ENCODE assay signal across 1 cellular context in the genomic region with DNA sequence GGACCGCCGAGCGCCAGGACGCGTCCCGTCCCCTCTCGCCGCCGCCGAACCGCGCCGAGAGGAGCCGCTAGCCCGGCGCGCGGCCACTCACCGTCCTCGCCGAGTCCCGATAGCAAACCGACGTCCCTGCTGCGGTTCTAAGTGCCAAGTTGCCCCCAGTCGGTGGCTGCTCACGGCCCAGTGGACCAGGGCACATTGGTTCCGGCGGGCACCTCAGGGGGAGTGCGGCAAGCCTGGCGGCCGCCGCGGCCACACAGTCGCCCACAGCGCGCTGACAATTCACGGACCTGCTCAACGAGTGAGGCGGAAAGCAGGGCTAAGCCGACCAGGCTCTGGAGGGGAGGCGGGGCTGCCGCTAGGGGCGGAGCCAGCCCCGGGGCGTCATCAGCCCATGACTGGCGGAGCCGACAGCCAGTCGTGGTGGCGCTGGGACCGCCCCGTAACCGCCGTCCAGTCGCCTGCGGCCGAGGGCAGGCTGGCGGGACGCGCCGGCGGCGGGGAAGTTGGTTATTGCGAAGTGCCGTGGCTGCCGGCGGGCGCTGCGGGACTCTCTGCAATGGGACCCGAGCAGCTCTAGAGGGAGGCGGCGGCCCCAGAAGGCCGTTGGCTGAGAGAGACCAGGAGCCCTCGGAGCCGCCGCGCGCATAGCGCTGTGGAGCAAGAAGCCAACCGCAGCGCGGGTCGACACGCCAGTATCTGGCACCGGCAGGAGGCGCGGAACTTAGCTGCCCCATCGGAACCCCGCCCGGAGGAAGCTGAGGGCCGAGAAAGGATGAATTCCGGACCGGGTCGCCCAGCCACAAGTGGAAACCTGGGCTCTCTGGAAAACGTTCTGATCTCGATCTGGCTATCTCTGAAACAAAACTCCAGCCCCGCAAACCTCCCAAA.
TF ChIP-seq lines count a peak whose summit lies in the region.

A gene with protein sequence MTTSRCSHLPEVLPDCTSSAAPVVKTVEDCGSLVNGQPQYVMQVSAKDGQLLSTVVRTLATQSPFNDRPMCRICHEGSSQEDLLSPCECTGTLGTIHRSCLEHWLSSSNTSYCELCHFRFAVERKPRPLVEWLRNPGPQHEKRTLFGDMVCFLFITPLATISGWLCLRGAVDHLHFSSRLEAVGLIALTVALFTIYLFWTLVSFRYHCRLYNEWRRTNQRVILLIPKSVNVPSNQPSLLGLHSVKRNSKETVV (minus strand): TSS at position 300 of the 888 bp plus-strand sequence. CDS start 112,387 bp downstream, outside the sequence.

TF ChIP-seq in K562, 482 proteins besides CTCF, POLR2A, EP300 and RAD21 (continued from another document and continues in another):
- TF ChIP-seq, protein P1, sequence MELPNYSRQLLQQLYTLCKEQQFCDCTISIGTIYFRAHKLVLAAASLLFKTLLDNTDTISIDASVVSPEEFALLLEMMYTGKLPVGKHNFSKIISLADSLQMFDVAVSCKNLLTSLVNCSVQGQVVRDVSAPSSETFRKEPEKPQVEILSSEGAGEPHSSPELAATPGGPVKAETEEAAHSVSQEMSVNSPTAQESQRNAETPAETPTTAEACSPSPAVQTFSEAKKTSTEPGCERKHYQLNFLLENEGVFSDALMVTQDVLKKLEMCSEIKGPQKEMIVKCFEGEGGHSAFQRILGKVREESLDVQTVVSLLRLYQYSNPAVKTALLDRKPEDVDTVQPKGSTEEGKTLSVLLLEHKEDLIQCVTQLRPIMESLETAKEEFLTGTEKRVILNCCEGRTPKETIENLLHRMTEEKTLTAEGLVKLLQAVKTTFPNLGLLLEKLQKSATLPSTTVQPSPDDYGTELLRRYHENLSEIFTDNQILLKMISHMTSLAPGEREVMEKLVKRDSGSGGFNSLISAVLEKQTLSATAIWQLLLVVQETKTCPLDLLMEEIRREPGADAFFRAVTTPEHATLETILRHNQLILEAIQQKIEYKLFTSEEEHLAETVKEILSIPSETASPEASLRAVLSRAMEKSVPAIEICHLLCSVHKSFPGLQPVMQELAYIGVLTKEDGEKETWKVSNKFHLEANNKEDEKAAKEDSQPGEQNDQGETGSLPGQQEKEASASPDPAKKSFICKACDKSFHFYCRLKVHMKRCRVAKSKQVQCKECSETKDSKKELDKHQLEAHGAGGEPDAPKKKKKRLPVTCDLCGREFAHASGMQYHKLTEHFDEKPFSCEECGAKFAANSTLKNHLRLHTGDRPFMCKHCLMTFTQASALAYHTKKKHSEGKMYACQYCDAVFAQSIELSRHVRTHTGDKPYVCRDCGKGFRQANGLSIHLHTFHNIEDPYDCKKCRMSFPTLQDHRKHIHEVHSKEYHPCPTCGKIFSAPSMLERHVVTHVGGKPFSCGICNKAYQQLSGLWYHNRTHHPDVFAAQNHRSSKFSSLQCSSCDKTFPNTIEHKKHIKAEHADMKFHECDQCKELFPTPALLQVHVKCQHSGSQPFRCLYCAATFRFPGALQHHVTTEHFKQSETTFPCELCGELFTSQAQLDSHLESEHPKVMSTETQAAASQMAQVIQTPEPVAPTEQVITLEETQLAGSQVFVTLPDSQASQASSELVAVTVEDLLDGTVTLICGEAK (IDR thresholded peaks at IDR 0.05), result no peak
- TF ChIP-seq, protein P1 (CRISPR knock-in tag; IDR thresholded peaks at IDR 0.05), result no peak
- TF ChIP-seq ARNT (IDR thresholded peaks at IDR 0.05) (no peak), BRD9 (IDR thresholded peaks at IDR 0.05; ENCODE audit: low read depth, partially characterized antibody) (no peak), MBD2 (IDR thresholded peaks at IDR 0.05; ENCODE audit: borderline replicate concordance, low read depth) (peak; percentile 82; the same call in 1 of the 2 replicates), ILF3 (IDR thresholded peaks at IDR 0.05; ENCODE audit: borderline replicate concordance) (no peak), POU5F1 (IDR thresholded peaks at IDR 0.05; ENCODE audit: borderline replicate concordance, low read depth, low read length, partially characterized antibody) (no peak), RBM14 (IDR thresholded peaks at IDR 0.05; ENCODE audit: borderline replicate concordance, insufficient read depth, low read depth, low read length) (no peak), CBX1 (IDR thresholded peaks at IDR 0.05; ENCODE audit: low read depth) (0 out of 2 replicates have a peak, but pooled peaks have one; percentile 83), HOXB6 (CRISPR knock-in tag; IDR thresholded peaks at IDR 0.05; ENCODE audit: borderline replicate concordance) (no peak), SMAD2 (IDR thresholded peaks at IDR 0.05; ENCODE audit: low read depth, low read length) (no peak), RBFOX2 (IDR thresholded peaks at IDR 0.05; ENCODE audit: low read depth, low read length) (peak; percentile 98), TAF15 (IDR thresholded peaks at IDR 0.05; ENCODE audit: low read depth, low read length) (no peak), ZNF217 (CRISPR knock-in tag; IDR thresholded peaks at IDR 0.05) (no peak), NFXL1 (CRISPR knock-in tag; IDR thresholded peaks at IDR 0.05) (no peak), ZNF133 (CRISPR knock-in tag; IDR thresholded peaks at IDR 0.05) (no peak), CHD1 (IDR thresholded peaks at IDR 0.05; ENCODE audit: low read length) (no peak), GABPA (tag; conservative IDR thresholded peaks at IDR 0.05; ENCODE audit: low read depth) (peak; percentile 54; the same call in 1 of the 2 replicates), ETV6 (IDR thresholded peaks at IDR 0.05; ENCODE audit: borderline replicate concordance in 1 of 2, low read depth in 2 of 2, low read length in 1 of 2) (no peak), ETV6 (CRISPR knock-in tag; IDR thresholded peaks at IDR 0.05; ENCODE audit: borderline replicate concordance) (peak; percentile 61; the same call in 1 of the 2 replicates), ZNF316 (IDR thresholded peaks at IDR 0.05) (no peak), KAT2B (IDR thresholded peaks at IDR 0.05; ENCODE audit: low read depth, low read length) (no peak), MAFG (tag; conservative IDR thresholded peaks at IDR 0.05) (no peak), ASH1L (IDR thresholded peaks at IDR 0.05; ENCODE audit: borderline replicate concordance, low read depth, partially characterized antibody) (no peak), DPF2 (IDR thresholded peaks at IDR 0.05) (0 out of 2 replicates have a peak, but pooled peaks have one; percentile 17), ZNF707 (CRISPR knock-in tag; conservative IDR thresholded peaks at IDR 0.05) (no peak)
- TF ChIP-seq, protein P2, sequence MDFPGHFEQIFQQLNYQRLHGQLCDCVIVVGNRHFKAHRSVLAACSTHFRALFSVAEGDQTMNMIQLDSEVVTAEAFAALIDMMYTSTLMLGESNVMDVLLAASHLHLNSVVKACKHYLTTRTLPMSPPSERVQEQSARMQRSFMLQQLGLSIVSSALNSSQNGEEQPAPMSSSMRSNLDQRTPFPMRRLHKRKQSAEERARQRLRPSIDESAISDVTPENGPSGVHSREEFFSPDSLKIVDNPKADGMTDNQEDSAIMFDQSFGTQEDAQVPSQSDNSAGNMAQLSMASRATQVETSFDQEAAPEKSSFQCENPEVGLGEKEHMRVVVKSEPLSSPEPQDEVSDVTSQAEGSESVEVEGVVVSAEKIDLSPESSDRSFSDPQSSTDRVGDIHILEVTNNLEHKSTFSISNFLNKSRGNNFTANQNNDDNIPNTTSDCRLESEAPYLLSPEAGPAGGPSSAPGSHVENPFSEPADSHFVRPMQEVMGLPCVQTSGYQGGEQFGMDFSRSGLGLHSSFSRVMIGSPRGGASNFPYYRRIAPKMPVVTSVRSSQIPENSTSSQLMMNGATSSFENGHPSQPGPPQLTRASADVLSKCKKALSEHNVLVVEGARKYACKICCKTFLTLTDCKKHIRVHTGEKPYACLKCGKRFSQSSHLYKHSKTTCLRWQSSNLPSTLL (IDR thresholded peaks at IDR 0.05), result no peak
- TF ChIP-seq, protein P3, sequence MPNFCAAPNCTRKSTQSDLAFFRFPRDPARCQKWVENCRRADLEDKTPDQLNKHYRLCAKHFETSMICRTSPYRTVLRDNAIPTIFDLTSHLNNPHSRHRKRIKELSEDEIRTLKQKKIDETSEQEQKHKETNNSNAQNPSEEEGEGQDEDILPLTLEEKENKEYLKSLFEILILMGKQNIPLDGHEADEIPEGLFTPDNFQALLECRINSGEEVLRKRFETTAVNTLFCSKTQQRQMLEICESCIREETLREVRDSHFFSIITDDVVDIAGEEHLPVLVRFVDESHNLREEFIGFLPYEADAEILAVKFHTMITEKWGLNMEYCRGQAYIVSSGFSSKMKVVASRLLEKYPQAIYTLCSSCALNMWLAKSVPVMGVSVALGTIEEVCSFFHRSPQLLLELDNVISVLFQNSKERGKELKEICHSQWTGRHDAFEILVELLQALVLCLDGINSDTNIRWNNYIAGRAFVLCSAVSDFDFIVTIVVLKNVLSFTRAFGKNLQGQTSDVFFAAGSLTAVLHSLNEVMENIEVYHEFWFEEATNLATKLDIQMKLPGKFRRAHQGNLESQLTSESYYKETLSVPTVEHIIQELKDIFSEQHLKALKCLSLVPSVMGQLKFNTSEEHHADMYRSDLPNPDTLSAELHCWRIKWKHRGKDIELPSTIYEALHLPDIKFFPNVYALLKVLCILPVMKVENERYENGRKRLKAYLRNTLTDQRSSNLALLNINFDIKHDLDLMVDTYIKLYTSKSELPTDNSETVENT (CRISPR knock-in tag; IDR thresholded peaks at IDR 0.05), result peak; percentile 12; the same call in 1 of the 2 replicates
- TF ChIP-seq, protein P4, sequence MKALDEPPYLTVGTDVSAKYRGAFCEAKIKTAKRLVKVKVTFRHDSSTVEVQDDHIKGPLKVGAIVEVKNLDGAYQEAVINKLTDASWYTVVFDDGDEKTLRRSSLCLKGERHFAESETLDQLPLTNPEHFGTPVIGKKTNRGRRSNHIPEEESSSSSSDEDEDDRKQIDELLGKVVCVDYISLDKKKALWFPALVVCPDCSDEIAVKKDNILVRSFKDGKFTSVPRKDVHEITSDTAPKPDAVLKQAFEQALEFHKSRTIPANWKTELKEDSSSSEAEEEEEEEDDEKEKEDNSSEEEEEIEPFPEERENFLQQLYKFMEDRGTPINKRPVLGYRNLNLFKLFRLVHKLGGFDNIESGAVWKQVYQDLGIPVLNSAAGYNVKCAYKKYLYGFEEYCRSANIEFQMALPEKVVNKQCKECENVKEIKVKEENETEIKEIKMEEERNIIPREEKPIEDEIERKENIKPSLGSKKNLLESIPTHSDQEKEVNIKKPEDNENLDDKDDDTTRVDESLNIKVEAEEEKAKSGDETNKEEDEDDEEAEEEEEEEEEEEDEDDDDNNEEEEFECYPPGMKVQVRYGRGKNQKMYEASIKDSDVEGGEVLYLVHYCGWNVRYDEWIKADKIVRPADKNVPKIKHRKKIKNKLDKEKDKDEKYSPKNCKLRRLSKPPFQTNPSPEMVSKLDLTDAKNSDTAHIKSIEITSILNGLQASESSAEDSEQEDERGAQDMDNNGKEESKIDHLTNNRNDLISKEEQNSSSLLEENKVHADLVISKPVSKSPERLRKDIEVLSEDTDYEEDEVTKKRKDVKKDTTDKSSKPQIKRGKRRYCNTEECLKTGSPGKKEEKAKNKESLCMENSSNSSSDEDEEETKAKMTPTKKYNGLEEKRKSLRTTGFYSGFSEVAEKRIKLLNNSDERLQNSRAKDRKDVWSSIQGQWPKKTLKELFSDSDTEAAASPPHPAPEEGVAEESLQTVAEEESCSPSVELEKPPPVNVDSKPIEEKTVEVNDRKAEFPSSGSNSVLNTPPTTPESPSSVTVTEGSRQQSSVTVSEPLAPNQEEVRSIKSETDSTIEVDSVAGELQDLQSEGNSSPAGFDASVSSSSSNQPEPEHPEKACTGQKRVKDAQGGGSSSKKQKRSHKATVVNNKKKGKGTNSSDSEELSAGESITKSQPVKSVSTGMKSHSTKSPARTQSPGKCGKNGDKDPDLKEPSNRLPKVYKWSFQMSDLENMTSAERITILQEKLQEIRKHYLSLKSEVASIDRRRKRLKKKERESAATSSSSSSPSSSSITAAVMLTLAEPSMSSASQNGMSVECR (CRISPR knock-in tag; IDR thresholded peaks at IDR 0.05), result no peak; the same call in 1 of the 2 replicates
- TF ChIP-seq, protein P5, sequence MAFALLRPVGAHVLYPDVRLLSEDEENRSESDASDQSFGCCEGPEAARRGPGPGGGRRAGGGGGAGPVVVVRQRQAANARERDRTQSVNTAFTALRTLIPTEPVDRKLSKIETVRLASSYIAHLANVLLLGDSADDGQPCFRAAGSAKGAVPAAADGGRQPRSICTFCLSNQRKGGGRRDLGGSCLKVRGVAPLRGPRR (CRISPR knock-in tag; IDR thresholded peaks at IDR 0.05), result no peak
- TF ChIP-seq, protein P6, sequence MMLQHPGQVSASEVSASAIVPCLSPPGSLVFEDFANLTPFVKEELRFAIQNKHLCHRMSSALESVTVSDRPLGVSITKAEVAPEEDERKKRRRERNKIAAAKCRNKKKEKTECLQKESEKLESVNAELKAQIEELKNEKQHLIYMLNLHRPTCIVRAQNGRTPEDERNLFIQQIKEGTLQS (IDR thresholded peaks at IDR 0.05), result no peak; the same call in 1 of the 2 replicates
- TF ChIP-seq, protein P6 (CRISPR knock-in tag; conservative IDR thresholded peaks at IDR 0.05), result peak; percentile 15; the same call in 1 of the 2 replicates
- TF ChIP-seq, protein P7, sequence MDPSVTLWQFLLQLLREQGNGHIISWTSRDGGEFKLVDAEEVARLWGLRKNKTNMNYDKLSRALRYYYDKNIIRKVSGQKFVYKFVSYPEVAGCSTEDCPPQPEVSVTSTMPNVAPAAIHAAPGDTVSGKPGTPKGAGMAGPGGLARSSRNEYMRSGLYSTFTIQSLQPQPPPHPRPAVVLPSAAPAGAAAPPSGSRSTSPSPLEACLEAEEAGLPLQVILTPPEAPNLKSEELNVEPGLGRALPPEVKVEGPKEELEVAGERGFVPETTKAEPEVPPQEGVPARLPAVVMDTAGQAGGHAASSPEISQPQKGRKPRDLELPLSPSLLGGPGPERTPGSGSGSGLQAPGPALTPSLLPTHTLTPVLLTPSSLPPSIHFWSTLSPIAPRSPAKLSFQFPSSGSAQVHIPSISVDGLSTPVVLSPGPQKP (CRISPR knock-in tag; IDR thresholded peaks at IDR 0.05), result no peak
